Comparison of ENCODE assay signal across 22 cellular contexts in genomic region chr12:124097681-124098080, GRCh38.
A peak's percentile ranks its signal among the peaks of the same experiment; 100 is the strongest.
DNase-seq lines count a peak whose midpoint lies in the region; ATAC-seq and TF ChIP-seq lines count a peak whose summit lies in the region.
"Had no signal": no experiment of that assay in that cellular context is flagged by ENCODE, and none has a peak within 500 bp of the region (broad histone marks: within the 10 kb centered on the region; RNA-seq: fewer than 3 reads in every experiment).

No MANE protein-coding gene starts in this region.

- H4K20me1 ChIP-seq in GM23338 (replicated peaks; ENCODE audit: insufficient read depth) (no peaks in the 10 kb centered on the region), PC-9 (ENCODE audit: insufficient read depth) (no peaks in the 10 kb centered on the region)

- TF ChIP-seq CTCF in GM23338 (conservative IDR thresholded peaks at IDR 0.05; ENCODE audit: low read depth in 2 of 2) (no peak), coronary artery (IDR thresholded peaks at IDR 0.05) (no peak), mesothelial cell of epicardium (IDR thresholded peaks at IDR 0.05; ENCODE audit: unreplicated experiment) (no peak), PC-9 (conservative IDR thresholded peaks at IDR 0.05) (no peak), BE2C (IDR thresholded peaks at IDR 0.05; ENCODE audit: low read depth, low read length) (no peak)

- peaks cover 5% of the 10 kb centered on the region; the same call in 1 of the 2 replicates for H3K4me1 ChIP-seq in GM23338 (ENCODE audit: insufficient read depth)
- H3K4me1 ChIP-seq in PC-9 (replicated peaks; ENCODE audit: insufficient read depth), result no peaks in the 10 kb centered on the region
- 0 out of 2 replicates have a peak, but pooled peaks cover 2% of the 10 kb centered on the region for H3K4me1 ChIP-seq in BE2C
- H3K4me1 ChIP-seq: upper lobe of right lung had no signal

- no peak overlapping the region for H3K27ac Mint-ChIP-seq in GM23338
- peak overlapping the region; percentile 50 for H3K27ac Mint-ChIP-seq in mesothelial cell of epicardium
- H3K27ac Mint-ChIP-seq: activated CD8-positive, alpha-beta memory T cell treated with anti-CD3 and anti-CD28 coated beads, Interleukin-2, amount 10 ng/mL, durations not matched to agents 7 days and 5 days; B cell; stimulated activated naive B cell treated with anti-CD40 and anti-IgM and Interleukin-4, amounts not matched to agents 10 μg/mL and 1 μg/mL and 100 μg/mL, for 72 hours had no signal

- BruUV-seq in PC-9 (replicated peaks; lab: Mats Ljungman, UMichigan), result no TSS peak

- intact Hi-C loops in Right ventricle myocardium inferior (cut with DNase I), result no loop called here
- intact Hi-C loops in PC-9 (cut with micrococcal nuclease; ENCODE audit: unreplicated experiment), result no loop called here

- H3K36me3 ChIP-seq in GM23338 (ENCODE audit: insufficient read depth) (no peaks in the 10 kb centered on the region), PC-9 (ENCODE audit: low read depth) (no peaks in the 10 kb centered on the region), BE2C (no peaks in the 10 kb centered on the region)
- H3K36me3 ChIP-seq: upper lobe of right lung had no signal

- peaks cover 12% of the 10 kb centered on the region for H3K4me1 Mint-ChIP-seq in GM23338
- peaks cover 29% of the 10 kb centered on the region for H3K4me1 Mint-ChIP-seq in mesothelial cell of epicardium
- H3K4me1 Mint-ChIP-seq: activated CD8-positive, alpha-beta memory T cell treated with anti-CD3 and anti-CD28 coated beads, Interleukin-2, amount 10 ng/mL, durations not matched to agents 7 days and 5 days; B cell; stimulated activated naive B cell treated with anti-CD40 and anti-IgM and Interleukin-4, amounts not matched to agents 10 μg/mL and 1 μg/mL and 100 μg/mL, for 72 hours had no signal

- H3K4me3 Mint-ChIP-seq in GM23338 (no peak overlapping the region), mesothelial cell of epicardium (no peak overlapping the region)
- H3K4me3 Mint-ChIP-seq: activated CD8-positive, alpha-beta memory T cell treated with anti-CD3 and anti-CD28 coated beads, Interleukin-2, amount 10 ng/mL, durations not matched to agents 7 days and 5 days; B cell; stimulated activated naive B cell treated with anti-CD40 and anti-IgM and Interleukin-4, amounts not matched to agents 10 μg/mL and 1 μg/mL and 100 μg/mL, for 72 hours had no signal

- H3K9me3 Mint-ChIP-seq in GM23338 (peaks cover 18% of the 10 kb centered on the region), mesothelial cell of epicardium (peaks cover 3% of the 10 kb centered on the region)

- H3K4me3 ChIP-seq in GM23338 (no peak overlapping the region), coronary artery (peak overlapping the region; percentile 49), PC-9 (no peak overlapping the region), BE2C (ENCODE audit: low read depth, low read length) (no peak overlapping the region)
- H3K4me3 ChIP-seq: upper lobe of right lung had no signal

- POLR2A ChIA-PET in PC-9 (lab: Charles Lee; ENCODE audit: unreplicated experiment), result no interaction called here

- H3K27me3 ChIP-seq in GM23338 (ENCODE audit: insufficient read depth) (no peaks in the 10 kb centered on the region), PC-9 (ENCODE audit: insufficient read depth, low read depth) (peaks cover 68% of the 10 kb centered on the region), BE2C (no peaks in the 10 kb centered on the region)

- H2AFZ ChIP-seq in GM23338 (peak overlapping the region; percentile 91), PC-9 (no peak overlapping the region)

- ATAC-seq in GM23338, result no peak
- no peak for ATAC-seq in Right ventricle myocardium inferior
- ATAC-seq: activated CD8-positive, alpha-beta memory T cell treated with anti-CD3 and anti-CD28 coated beads, Interleukin-2, amount 10 ng/mL, durations not matched to agents 7 days and 5 days; stimulated activated naive B cell treated with anti-CD40 and anti-IgM and Interleukin-4, amounts not matched to agents 10 μg/mL and 1 μg/mL and 100 μg/mL, for 72 hours; upper lobe of right lung had no signal

- no peaks in the 10 kb centered on the region for H3K9me3 ChIP-seq in PC-9 (ENCODE audit: insufficient read depth, low read depth)
- no peaks in the 10 kb centered on the region for H3K9me3 ChIP-seq in BE2C
- H3K9me3 ChIP-seq: upper lobe of right lung had no signal

- H3K27me3 Mint-ChIP-seq in GM23338 (ENCODE audit: insufficient read depth, low read depth, poor library complexity) (peaks cover 4% of the 10 kb centered on the region), mesothelial cell of epicardium (ENCODE audit: low read depth) (no peaks in the 10 kb centered on the region)

- DNase-seq in GM23338 (ENCODE audit: low spot score) (no peak), coronary artery (ENCODE audit: low spot score) (no peak), mesothelial cell of epicardium (ENCODE audit: low spot score in 2 of 2, unreplicated experiment in 2 of 2) (no peak), stromal cell of bone marrow (ENCODE audit: low read depth) (peak; percentile 7), SHP77 (lab: John Stamatoyannopoulos, UW) (no peak), Right ventricle myocardium inferior (ENCODE audit: missing footprints) (no peak), PC-9 (no peak), BE2C (no peak)
- DNase-seq: activated CD4-positive, alpha-beta T cell treated with anti-CD3 and anti-CD28 coated beads for 4 hours; activated CD8-positive, alpha-beta memory T cell treated with anti-CD3 and anti-CD28 coated beads, Interleukin-2, amount 10 ng/mL, durations not matched to agents 7 days and 5 days; COR-L47; effector CD8-positive, alpha-beta T cell; hippocampal formation; KBM-7; mesendoderm; MV-4-11; NCI-H1930; NCI-H526 treated with DMSO at 0.1 percent for 48 hours; stimulated activated naive B cell treated with anti-CD40 and anti-IgM and Interleukin-4, amounts not matched to agents 10 μg/mL and 1 μg/mL and 100 μg/mL, for 72 hours; SW 1271; upper lobe of right lung had no signal

- H3K4me2 ChIP-seq in GM23338, result no peak overlapping the region
- no peak overlapping the region for H3K4me2 ChIP-seq in PC-9

- H3K79me2 ChIP-seq in GM23338 (replicated peaks; ENCODE audit: insufficient read depth) (no peaks in the 10 kb centered on the region), PC-9 (ENCODE audit: low read depth) (no peaks in the 10 kb centered on the region)

- H3K36me3 Mint-ChIP-seq in GM23338 (ENCODE audit: low read depth) (peaks cover 11% of the 10 kb centered on the region), mesothelial cell of epicardium (peaks cover 5% of the 10 kb centered on the region)
- H3K36me3 Mint-ChIP-seq: activated CD8-positive, alpha-beta memory T cell treated with anti-CD3 and anti-CD28 coated beads, Interleukin-2, amount 10 ng/mL, durations not matched to agents 7 days and 5 days; stimulated activated naive B cell treated with anti-CD40 and anti-IgM and Interleukin-4, amounts not matched to agents 10 μg/mL and 1 μg/mL and 100 μg/mL, for 72 hours had no signal

- no peaks in the 10 kb centered on the region for H3F3A ChIP-seq in GM23338 (replicated peaks; ENCODE audit: low read depth)
- no peaks in the 10 kb centered on the region for H3F3A ChIP-seq in PC-9 (ENCODE audit: insufficient read depth, low read depth)

- CTCF ChIA-PET in PC-9 (lab: Charles Lee), result no interaction called here

- peaks cover 9% of the 10 kb centered on the region; the same call in 1 of the 2 replicates for H3K9me2 ChIP-seq in GM23338 (ENCODE audit: insufficient read depth)
- H3K9me2 ChIP-seq in PC-9 (ENCODE audit: insufficient read depth), result no peaks in the 10 kb centered on the region

- H3K27ac ChIP-seq in GM23338 (ENCODE audit: low read depth), result no peak overlapping the region
- H3K27ac ChIP-seq in coronary artery, result no peak overlapping the region
- no peak overlapping the region for H3K27ac ChIP-seq in PC-9
- H3K27ac ChIP-seq: upper lobe of right lung had no signal

TF ChIP-seq in GM23338, 12 proteins besides CTCF, POLR2A, EP300 and RAD21 (continues in another document):
- TF ChIP-seq STAT1 (IDR thresholded peaks at IDR 0.05; ENCODE audit: unreplicated experiment) (no peak), JUNB (IDR thresholded peaks at IDR 0.05; ENCODE audit: unreplicated experiment) (no peak), ZNF114 (CRISPR knock-in tag; IDR thresholded peaks at IDR 0.05) (no peak), REST (IDR thresholded peaks at IDR 0.05; ENCODE audit: unreplicated experiment) (no peak), CREB1 (CRISPR knock-in tag; IDR thresholded peaks at IDR 0.05; ENCODE audit: low read depth) (no peak), NANOG (IDR thresholded peaks at IDR 0.05; ENCODE audit: borderline replicate concordance) (no peak), EZH2phosphoT487 (IDR thresholded peaks at IDR 0.05; ENCODE audit: unreplicated experiment) (no peak), ZNF331 (CRISPR knock-in tag; IDR thresholded peaks at IDR 0.05; ENCODE audit: low read depth) (no peak)
